ENCODE assay signal across 9 cellular contexts in genomic region chr12:98955284-98955683, GRCh38.
DNase-seq lines count a peak whose midpoint lies in the region; ATAC-seq and TF ChIP-seq lines count a peak whose summit lies in the region.
"Had no signal": no experiment of that assay in that cellular context is flagged by ENCODE, and none has a peak within 500 bp of the region (broad histone marks: within the 10 kb centered on the region; RNA-seq: fewer than 3 reads in every experiment).

No MANE protein-coding gene starts in this region.

- H3K79me2 ChIP-seq in SK-N-SH (ENCODE audit: insufficient read depth): no peaks in the 10 kb centered on the region
- H3K79me2 ChIP-seq in neural progenitor cell (ENCODE audit: low read depth): no peaks in the 10 kb centered on the region

- H3K4me3 ChIP-seq in SK-N-SH (ENCODE audit: low read depth in 2 of 2, low read length in 1 of 2) (no peak overlapping the region), neural progenitor cell (no peak overlapping the region), transverse colon (no peak overlapping the region)

- peaks cover 2% of the 10 kb centered on the region for H3K9me3 Mint-ChIP-seq in neural progenitor cell

- no peak overlapping the region for H3K4me3 Mint-ChIP-seq in neural progenitor cell
- H3K4me3 Mint-ChIP-seq: IgD-negative memory B cell had no signal

- H4K20me1 ChIP-seq in SK-N-SH (ENCODE audit: insufficient read depth) (no peaks in the 10 kb centered on the region), neural progenitor cell (ENCODE audit: low read depth) (no peaks in the 10 kb centered on the region)

- TF ChIP-seq EP300 in SK-N-SH (IDR thresholded peaks at IDR 0.05; ENCODE audit: borderline replicate concordance in 1 of 2, low read depth in 1 of 2, low read length in 1 of 2): no peak
- TF ChIP-seq EP300 in transverse colon (IDR thresholded peaks at IDR 0.05; ENCODE audit: low read depth): no peak

- H3K27me3 ChIP-seq in SK-N-SH (ENCODE audit: insufficient read depth) (no peaks in the 10 kb centered on the region), neural progenitor cell (no peaks in the 10 kb centered on the region), transverse colon (no peaks in the 10 kb centered on the region)

- H3F3A ChIP-seq in SK-N-SH (replicated peaks; ENCODE audit: insufficient read depth) (no peaks in the 10 kb centered on the region), neural progenitor cell (ENCODE audit: low read depth) (no peaks in the 10 kb centered on the region)

- CTCF ChIA-PET in SK-N-SH (lab: Yijun Ruan, JAX): interaction anchor here (0.6 to 2.4 kb wide), 10 partner anchors 10 to 1505 kb away, joined by 3 to 18 read pairs (median 3); no protein-coding TSS in a partner anchor

- ATAC-seq in GM18870 (IDR thresholded peaks at IDR 0.05; ENCODE audit: unreplicated experiment): peak; percentile 77
- peak; percentile 86 for ATAC-seq in HG03280 (IDR thresholded peaks at IDR 0.05; ENCODE audit: unreplicated experiment)

- H3K9ac ChIP-seq in SK-N-SH (no peak overlapping the region), neural progenitor cell (no peak overlapping the region)

- no peak for TF ChIP-seq POLR2A in transverse colon (IDR thresholded peaks at IDR 0.05)

- DNase-seq in SK-N-SH (peak; percentile 18), neural progenitor cell (ENCODE audit: low spot score) (peak; percentile 49), NCI-H2081 treated with DMSO at 0.1 percent for 48 hours (lab: John Stamatoyannopoulos, UW) (no peak), dedifferentiated amniotic fluid mesenchymal stem cell (ENCODE audit: extremely low spot score) (no peak), transverse colon (no peak)

- H3K27ac ChIP-seq in C4-2B (no peak overlapping the region), SK-N-SH (ENCODE audit: low read depth in 2 of 2, low read length in 1 of 2) (no peak overlapping the region), neural progenitor cell (no peak overlapping the region), transverse colon (no peak overlapping the region)

- H3K27me3 Mint-ChIP-seq in neural progenitor cell (ENCODE audit: insufficient read depth, low read depth): no peaks in the 10 kb centered on the region

- H3K4me1 ChIP-seq in SK-N-SH (ENCODE audit: control insufficient read depth in 1 of 2, insufficient read depth in 2 of 2, low read depth in 1 of 2, low read length in 1 of 2): no peaks in the 10 kb centered on the region
- no peaks in the 10 kb centered on the region for H3K4me1 ChIP-seq in neural progenitor cell
- no peaks in the 10 kb centered on the region for H3K4me1 ChIP-seq in transverse colon

- WGBS in SK-N-SH (ENCODE audit: low lambda C conversion rate): 4% methylated on average over 4 of the region's 4 CpGs
- 40 to 46% methylated on average over 3 to 4 of the region's 4 CpGs for WGBS in transverse colon (ENCODE audit: low coverage in 1 of 2), 2 donors

- intact Hi-C loops in transverse colon (cut with DNase I; ENCODE audit: low total_unique reads): no loop called here

- H3K9me2 ChIP-seq in SK-N-SH: no peaks in the 10 kb centered on the region

- in situ Hi-C loops in transverse colon (cut with MboI; ENCODE audit: low pct_ligation_motif_present in 1 of 4, low pct_unique_long_range_greater_than_20kb in 1 of 4, low sequenced_read_pairs in 3 of 4): no loop called here

- H3K9me3 ChIP-seq in SK-N-SH (no peaks in the 10 kb centered on the region), neural progenitor cell (ENCODE audit: low read depth) (no peaks in the 10 kb centered on the region), transverse colon (no peaks in the 10 kb centered on the region)

- peak; percentile 54 for TF ChIP-seq CTCF in C4-2B (conservative IDR thresholded peaks at IDR 0.05)
- TF ChIP-seq CTCF in SK-N-SH (IDR thresholded peaks at IDR 0.05): peak; percentile 47
- TF ChIP-seq CTCF in neural progenitor cell (IDR thresholded peaks at IDR 0.05): peak; percentile 55
- peak in 1 of 5 experiments; percentile 12 for TF ChIP-seq CTCF in transverse colon (IDR thresholded peaks at IDR 0.05)

- H3K27ac Mint-ChIP-seq in neural progenitor cell: no peak overlapping the region
- H3K27ac Mint-ChIP-seq: IgD-negative memory B cell had no signal

- H3K36me3 Mint-ChIP-seq in neural progenitor cell: no peaks in the 10 kb centered on the region

- H2AFZ ChIP-seq in SK-N-SH (ENCODE audit: low read depth) (no peak overlapping the region), neural progenitor cell (replicated peaks) (peak overlapping the region; percentile 11)

- POLR2A ChIA-PET in SK-N-SH (lab: Yijun Ruan, JAX): no interaction called here

- H3K4me2 ChIP-seq in SK-N-SH (no peak overlapping the region), neural progenitor cell (no peak overlapping the region)

- H3K36me3 ChIP-seq in SK-N-SH (replicated peaks in 1 of 2; ENCODE audit: control insufficient read depth in 1 of 2, insufficient read depth in 2 of 2, low read length in 1 of 2): no peaks in the 10 kb centered on the region
- no peaks in the 10 kb centered on the region for H3K36me3 ChIP-seq in neural progenitor cell
- no peaks in the 10 kb centered on the region for H3K36me3 ChIP-seq in transverse colon

- peaks cover 10% of the 10 kb centered on the region for H3K4me1 Mint-ChIP-seq in neural progenitor cell
- H3K4me1 Mint-ChIP-seq: IgD-negative memory B cell had no signal

- 0 out of 2 replicates have a peak, but pooled peaks have one; percentile 20 for TF ChIP-seq RAD21 in SK-N-SH (IDR thresholded peaks at IDR 0.05; ENCODE audit: low read length)

TF ChIP-seq in SK-N-SH, 30 proteins besides CTCF, POLR2A, EP300 and RAD21:
- TF ChIP-seq YY1 (IDR thresholded peaks at IDR 0.05; ENCODE audit: low read depth) (no peak), SMC3 (IDR thresholded peaks at IDR 0.05; ENCODE audit: low read depth, low read length) (peak; percentile 21; the same call in 1 of the 2 replicates), JUND (IDR thresholded peaks at IDR 0.05) (no peak), MAX (IDR thresholded peaks at IDR 0.05; ENCODE audit: low read depth) (no peak)
TF ChIP-seq in SK-N-SH: peak in this region for 1.

Comparison
In these comparisons a context has a peak if more than half of its experiments do, and no peak if none do; other contexts are left out.
1. DNase-seq: peak in SK-N-SH (single experiment) and neural progenitor cell (single experiment); none in NCI-H2081 treated with DMSO at 0.1 percent for 48 hours (single experiment), dedifferentiated amniotic fluid mesenchymal stem cell (single experiment) and transverse colon (single experiment).